In genomic region chr9:34988218-34989055, GRCh38 we compare ENCODE assay signal across 8 cellular contexts. TPM values are rescaled to one million over a fixed set of nuclear protein-coding genes. Genes with fewer than 3 reads are reported as not detected.
A peak's percentile ranks its signal among the peaks of the same experiment; 100 is the strongest.
DNase-seq lines count a peak whose midpoint lies in the region; ATAC-seq and TF ChIP-seq lines count a peak whose summit lies in the region.

No MANE protein-coding gene starts in this region.

- no peaks in the 10 kb centered on the region for H3K9me3 Mint-ChIP-seq in activated CD8-positive, alpha-beta T cell treated with anti-CD3 and anti-CD28 coated beads for 36 hours

- peaks cover 9% of the 10 kb centered on the region for H3K36me3 Mint-ChIP-seq in activated CD8-positive, alpha-beta T cell treated with anti-CD3 and anti-CD28 coated beads for 36 hours (ENCODE audit: low read depth)

- H2AFZ ChIP-seq in HCT116 (ENCODE audit: low read depth, low read length, poor library complexity, severe bottlenecking) (peak overlapping the region; percentile 84), neural cell (ENCODE audit: low read depth, low read length) (peak overlapping the region; percentile 3)

- ATAC-seq in HCT116 = no peak
- ATAC-seq in activated CD8-positive, alpha-beta T cell treated with anti-CD3 and anti-CD28 coated beads for 36 hours = no peak
- ATAC-seq in GM19467 (IDR thresholded peaks at IDR 0.05; ENCODE audit: unreplicated experiment) = no peak

- no peak for TF ChIP-seq EP300 in neural cell (conservative IDR thresholded peaks at IDR 0.05; ENCODE audit: poor library complexity, severe bottlenecking)

- WGBS in esophagus squamous epithelium, 2 donors = 11 to 22% methylated on average over 17 to 24 of the region's 29 CpGs
- WGBS in urinary bladder = 15% methylated on average over 29 of the region's 29 CpGs

- TF ChIP-seq CTCF in AG04449 (IDR thresholded peaks at IDR 0.05; ENCODE audit: insufficient read depth, low read length, missing control alignments) = no peak
- no peak for TF ChIP-seq CTCF in HCT116 (IDR thresholded peaks at IDR 0.05 in 2 of 3, conservative IDR thresholded peaks at IDR 0.05 in 1 of 3; ENCODE audit: borderline replicate concordance in 1 of 3, insufficient read depth in 1 of 3, low read depth in 2 of 3, low read length in 2 of 3)
- TF ChIP-seq CTCF in activated CD8-positive, alpha-beta T cell treated with anti-CD3 and anti-CD28 coated beads for 36 hours (IDR thresholded peaks at IDR 0.05) = no peak
- no peak for TF ChIP-seq CTCF in esophagus squamous epithelium (IDR thresholded peaks at IDR 0.05)
- TF ChIP-seq CTCF in neural cell (IDR thresholded peaks at IDR 0.05; ENCODE audit: poor library complexity, severe bottlenecking) = no peak

- BruUV-seq in HCT116 (replicated peaks; lab: Mats Ljungman, UMichigan) = no TSS peak

- CTCF ChIA-PET in AG04449 (lab: Yijun Ruan, JAX) = interaction anchor here (1.0 to 2.5 kb wide), 4 partner anchors 9 to 89 kb away, joined by 3 to 12 read pairs (median 4); no protein-coding TSS in a partner anchor
- CTCF ChIA-PET in HCT116 (lab: Charles Lee) = interaction anchor here (2.6 kb wide), 1 partner anchor 89 kb away, joined by 14 read pairs; no protein-coding TSS in a partner anchor
- CTCF ChIA-PET in activated CD8-positive, alpha-beta T cell treated with anti-CD3 and anti-CD28 coated beads for 36 hours (lab: Charles Lee) = interaction anchor here (1.5 to 3.4 kb wide), 2 partner anchors 9 to 89 kb away, joined by 3 to 15 read pairs; no protein-coding TSS in a partner anchor

- no peaks in the 10 kb centered on the region for H3F3A ChIP-seq in neural cell (ENCODE audit: insufficient read depth, low read length, poor library complexity, severe bottlenecking)

- no peak overlapping the region; the same call in 1 of the 2 replicates for H3K27ac ChIP-seq in HCT116 (ENCODE audit: low read depth, low read length)
- H3K27ac ChIP-seq in esophagus squamous epithelium = peak overlapping the region; percentile 68 to 97 (median 90)
- H3K27ac ChIP-seq in neural cell (ENCODE audit: low read length) = peak overlapping the region; percentile 90
- H3K27ac ChIP-seq in urinary bladder (ENCODE audit: low read depth) = no peak overlapping the region

- no peaks in the 10 kb centered on the region for H4K20me1 ChIP-seq in HCT116 (ENCODE audit: insufficient read depth)
- H4K20me1 ChIP-seq in neural cell (ENCODE audit: insufficient read depth) = no peaks in the 10 kb centered on the region

- H3K9me2 ChIP-seq in HCT116 (ENCODE audit: insufficient read depth) (no peaks in the 10 kb centered on the region), neural cell (ENCODE audit: insufficient read depth, low read length) (no peaks in the 10 kb centered on the region)

- H3K9me3 ChIP-seq in HCT116 (ENCODE audit: control insufficient read depth in 1 of 2, insufficient read depth in 1 of 2, low read depth in 1 of 2, low read length in 2 of 2) = no peaks in the 10 kb centered on the region
- no peaks in the 10 kb centered on the region for H3K9me3 ChIP-seq in esophagus squamous epithelium
- no peaks in the 10 kb centered on the region for H3K9me3 ChIP-seq in neural cell (ENCODE audit: low read length)

- H3K4me1 ChIP-seq in HCT116 (ENCODE audit: control insufficient read depth in 1 of 2, insufficient read depth in 2 of 2, low read length in 2 of 2) = peaks cover 18 to 48% of the 10 kb centered on the region in 2 experiments
- H3K4me1 ChIP-seq in esophagus squamous epithelium = peaks cover 21 to 62% (median 42%) of the 10 kb centered on the region in 3 donors
- no peaks in the 10 kb centered on the region for H3K4me1 ChIP-seq in urinary bladder (ENCODE audit: insufficient read depth)

- POLR2A ChIA-PET in AG04449 (lab: Yijun Ruan, JAX) (interaction anchor here (0.6 kb wide), 1 partner anchor 921 kb away, joined by 3 read pairs; no protein-coding TSS in a partner anchor), HCT116 (lab: Charles Lee) (no interaction called here)
- POLR2A ChIA-PET in activated CD8-positive, alpha-beta T cell treated with anti-CD3 and anti-CD28 coated beads for 36 hours (lab: Charles Lee) = interaction anchor here (0.5 to 1.4 kb wide), 6 partner anchors 13 to 126 kb away, joined by 3 to 7 read pairs (median 4); partner anchors contain the start of gene VCP

- intact Hi-C loops in HCT116 (cut with micrococcal nuclease) = loop anchor here (10.0 kb wide), 2 partner anchors 314 to 486 kb away; no protein-coding TSS in a partner anchor
- intact Hi-C loops in activated CD8-positive, alpha-beta T cell treated with anti-CD3 and anti-CD28 coated beads for 36 hours (cut with micrococcal nuclease) = no loop called here
- intact Hi-C loops in esophagus squamous epithelium (cut with DNase I) = loop anchor here (5.0 to 10.0 kb wide), 2 partner anchors 91 to 486 kb away; a partner anchor contains a TSS

- H3K4me3 ChIP-seq in AG04449 (ENCODE audit: low read depth, low read length) = peak overlapping the region; percentile 61
- peak overlapping the region; percentile 40 to 73 for H3K4me3 ChIP-seq in HCT116 (replicated peaks in 1 of 2; ENCODE audit: low read depth in 1 of 2, low read length in 2 of 2)
- H3K4me3 ChIP-seq in esophagus squamous epithelium = peak overlapping the region; percentile 35 to 94 (median 82)
- H3K4me3 ChIP-seq in neural cell (ENCODE audit: low read length) = peak overlapping the region; percentile 93
- H3K4me3 ChIP-seq in urinary bladder (ENCODE audit: low read depth, low read length) = peak overlapping the region; percentile 38

- TF ChIP-seq RAD21 in HCT116 (IDR thresholded peaks at IDR 0.05; ENCODE audit: low read depth) = no peak
- no peak for TF ChIP-seq RAD21 in neural cell (conservative IDR thresholded peaks at IDR 0.05)

- H3K4me3 Mint-ChIP-seq in activated CD8-positive, alpha-beta T cell treated with anti-CD3 and anti-CD28 coated beads for 36 hours = peak overlapping the region; percentile 80

- H3K27me3 Mint-ChIP-seq in activated CD8-positive, alpha-beta T cell treated with anti-CD3 and anti-CD28 coated beads for 36 hours = no peaks in the 10 kb centered on the region

- no peak for DNase-seq in AG04449 (ENCODE audit: low read depth, low spot score)
- no peak for DNase-seq in HCT116 (ENCODE audit: low read depth, low spot score)
- DNase-seq in activated CD8-positive, alpha-beta T cell treated with anti-CD3 and anti-CD28 coated beads for 36 hours = peak; percentile 80
- no peak for DNase-seq in esophagus squamous epithelium (lab: John Stamatoyannopoulos, UW)
- no peak for DNase-seq in SIG-M5 (lab: John Stamatoyannopoulos, UW)

- H3K36me3 ChIP-seq in HCT116 (ENCODE audit: control insufficient read depth in 1 of 2, insufficient read depth in 2 of 2, low read length in 2 of 2) = no peaks in the 10 kb centered on the region
- no peaks in the 10 kb centered on the region for H3K36me3 ChIP-seq in esophagus squamous epithelium
- H3K36me3 ChIP-seq in neural cell (ENCODE audit: insufficient read depth, low read length) = no peaks in the 10 kb centered on the region
- no peaks in the 10 kb centered on the region for H3K36me3 ChIP-seq in urinary bladder (ENCODE audit: insufficient read depth)

- RAD21 ChIA-PET in HCT116 (lab: Charles Lee; ENCODE audit: low non-redundant PET in 1 of 2, low total read pairs in 2 of 2, uncharacterized antibody in 2 of 2, unreplicated experiment in 2 of 2) = no interaction called here

- peak overlapping the region; percentile 91 for H3K27ac Mint-ChIP-seq in activated CD8-positive, alpha-beta T cell treated with anti-CD3 and anti-CD28 coated beads for 36 hours

- H3K4me2 ChIP-seq in HCT116 (ENCODE audit: low read length) = peak overlapping the region; percentile 94
- peak overlapping the region; percentile 77 for H3K4me2 ChIP-seq in neural cell (ENCODE audit: low read length)

- no peaks in the 10 kb centered on the region for H3K79me2 ChIP-seq in HCT116 (ENCODE audit: insufficient read depth, low read length)
- H3K79me2 ChIP-seq in neural cell (replicated peaks; ENCODE audit: insufficient read depth, low read length) = peaks cover 34% of the 10 kb centered on the region

- H3K27me3 ChIP-seq in HCT116 (ENCODE audit: insufficient read depth, low read length) = no peaks in the 10 kb centered on the region
- no peaks in the 10 kb centered on the region for H3K27me3 ChIP-seq in esophagus squamous epithelium
- H3K27me3 ChIP-seq in neural cell (ENCODE audit: insufficient read depth, low read depth, low read length) = no peaks in the 10 kb centered on the region

- H3K4me1 Mint-ChIP-seq in activated CD8-positive, alpha-beta T cell treated with anti-CD3 and anti-CD28 coated beads for 36 hours (ENCODE audit: low read depth) = peaks cover 72% of the 10 kb centered on the region

- H3K9ac ChIP-seq in HCT116 (ENCODE audit: low read length) (no peak overlapping the region; the same call in 1 of the 2 replicates), neural cell (ENCODE audit: low read length) (peak overlapping the region; percentile 84)

- TF ChIP-seq POLR2A in HCT116 (IDR thresholded peaks at IDR 0.05; ENCODE audit: borderline replicate concordance, extremely low read depth, insufficient read depth, insufficient read length) (no peak), esophagus squamous epithelium (IDR thresholded peaks at IDR 0.05) (no peak)

TF ChIP-seq in HCT116, 20 proteins besides CTCF, POLR2A, EP300 and RAD21 (continues in another document):
- no peak for TF ChIP-seq TCF7L2 (IDR thresholded peaks at IDR 0.05; ENCODE audit: borderline replicate concordance, extremely low read depth, insufficient read depth, insufficient read length)
- TF ChIP-seq FOSL1 (IDR thresholded peaks at IDR 0.05; ENCODE audit: low read depth) = no peak
- TF ChIP-seq EZH2 (IDR thresholded peaks at IDR 0.05) = no peak
- no peak for TF ChIP-seq POLR2AphosphoS5 (IDR thresholded peaks at IDR 0.05; ENCODE audit: low read depth, low read length)

TF ChIP-seq in neural cell, 6 proteins besides CTCF, POLR2A, EP300 and RAD21 (continues in another document):
- TF ChIP-seq MXI1 (conservative IDR thresholded peaks at IDR 0.05; ENCODE audit: poor library complexity, severe bottlenecking) = no peak
- TF ChIP-seq EZH2 (IDR thresholded peaks at IDR 0.05; ENCODE audit: borderline replicate concordance, insufficient read depth, low read length, poor library complexity, severe bottlenecking) = no peak

RNA-seq across cellular contexts. Expression of gene DNAJB5, which starts 1.1 kb away (rescaled TPM):
- total RNA-seq in HCT116 (2021; ENCODE audit: unreplicated experiment) (3.6 TPM), esophagus squamous epithelium (10 to 100 TPM in 1 of 4 donors, 1 to 10 TPM in 3; 3.5 to 16.6 (median 6.5) TPM), urinary bladder (15.3 TPM)
- 4.2 and 4.7 TPM in 2 replicates for polyA plus RNA-seq in HCT116 (2012)
- total RNA-seq in activated CD8-positive, alpha-beta T cell treated with anti-CD3 and anti-CD28 coated beads for 36 hours = 10 to 100 TPM; 14.6 to 16.4 TPM
- polyA plus RNA-seq in neural cell (90.2 and 99.1 TPM in 2 replicates), urinary bladder (89.8 TPM)
- 112 and 115 TPM in 2 replicates for polyA minus RNA-seq in neural cell

RNA-seq across cellular contexts. Expression of gene PHF24, which starts 30.4 kb away (rescaled TPM):
- total RNA-seq in HCT116 (2021; ENCODE audit: unreplicated experiment) = 0.47 TPM
- polyA plus RNA-seq in HCT116 (2012) = 0.11 and 0.21 TPM in 2 replicates
- total RNA-seq in activated CD8-positive, alpha-beta T cell treated with anti-CD3 and anti-CD28 coated beads for 36 hours = under 1 TPM in 1 of 2 experiments, not detected in 1; 0.11 TPM
- under 1 TPM in 3 of 4 donors, not detected in 1; 0.09 to 0.57 (median 0.44) TPM for total RNA-seq in esophagus squamous epithelium
- polyA plus RNA-seq in neural cell = 1.8 and 2.4 TPM in 2 replicates
- polyA minus RNA-seq in neural cell = 6.9 and 7.8 TPM in 2 replicates
- 0.69 TPM for total RNA-seq in urinary bladder
- 0.18 TPM for polyA plus RNA-seq in urinary bladder

Comparison
In these comparisons a context has a peak if more than half of its experiments do, and no peak if none do; other contexts are left out.
1. H3K4me3 ChIP-seq: peak in every context shown above with its lines; median percentile 93 in neural cell; 82 in esophagus squamous epithelium; 61 in AG04449; 56 in HCT116; 38 in urinary bladder.
2. H3K27ac ChIP-seq: peak in esophagus squamous epithelium (4 of 4) and neural cell (single experiment); none in HCT116 (single experiment) and urinary bladder (single experiment).